8 cellular contexts compared by ENCODE assay signal in genomic region chr14:75147423-75148071, GRCh38. TPM values are rescaled to one million over a fixed set of nuclear protein-coding genes. Genes with fewer than 3 reads are reported as not detected.
A peak's percentile ranks its signal among the peaks of the same experiment; 100 is the strongest.
DNase-seq lines count a peak whose midpoint lies in the region; ATAC-seq and TF ChIP-seq lines count a peak whose summit lies in the region.

No MANE protein-coding gene starts in this region.

- H3K4me3 Mint-ChIP-seq in activated naive CD8-positive, alpha-beta T cell treated with anti-CD3 and anti-CD28 coated beads, Interleukin-2, amount 50 U/mL, for 24 hours, result no peak overlapping the region

- H3K4me1 Mint-ChIP-seq in activated naive CD8-positive, alpha-beta T cell treated with anti-CD3 and anti-CD28 coated beads, Interleukin-2, amount 50 U/mL, for 24 hours, result peaks cover 49% of the 10 kb centered on the region

- peak; percentile 81 for ATAC-seq in activated naive CD8-positive, alpha-beta T cell treated with anti-CD3 and anti-CD28 coated beads, Interleukin-2, amount 50 U/mL, for 24 hours
- ATAC-seq in Right ventricle myocardium superior (ENCODE audit: poor library complexity), result peak; percentile 85
- peak; percentile 94 for ATAC-seq in omental fat pad (ENCODE audit: low FRiP score)
- no peak for ATAC-seq in GM19035 (IDR thresholded peaks at IDR 0.05; ENCODE audit: unreplicated experiment)

- peak; percentile 97 for DNase-seq in H4 (ENCODE audit: low spot score)
- DNase-seq in activated naive CD8-positive, alpha-beta T cell treated with anti-CD3 and anti-CD28 coated beads, Interleukin-2, amount 50 U/mL, for 24 hours, result no peak
- DNase-seq in Right ventricle myocardium superior, result peak; percentile 74
- peak; percentile 36 for DNase-seq in omental fat pad (ENCODE audit: low spot score)
- DNase-seq in NCI-H526 (lab: John Stamatoyannopoulos, UW), result no peak
- DNase-seq in glomerular visceral epithelial cell (ENCODE audit: extremely low spot score), result no peak
- no peak for DNase-seq in activated CD4-positive, alpha-beta T cell treated with anti-CD3 and anti-CD28 coated beads, Interleukin-2, amount 50 U/mL, for 4 hours

- no peaks in the 10 kb centered on the region for H3K9me3 Mint-ChIP-seq in activated naive CD8-positive, alpha-beta T cell treated with anti-CD3 and anti-CD28 coated beads, Interleukin-2, amount 50 U/mL, for 24 hours

- no peaks in the 10 kb centered on the region for H3K27me3 Mint-ChIP-seq in activated naive CD8-positive, alpha-beta T cell treated with anti-CD3 and anti-CD28 coated beads, Interleukin-2, amount 50 U/mL, for 24 hours

- H3K27ac Mint-ChIP-seq in activated naive CD8-positive, alpha-beta T cell treated with anti-CD3 and anti-CD28 coated beads, Interleukin-2, amount 50 U/mL, for 24 hours, result peak overlapping the region; percentile 60

- TF ChIP-seq CTCF in omental fat pad (IDR thresholded peaks at IDR 0.05), result no peak

- peaks cover 42% of the 10 kb centered on the region for H3K36me3 Mint-ChIP-seq in activated naive CD8-positive, alpha-beta T cell treated with anti-CD3 and anti-CD28 coated beads, Interleukin-2, amount 50 U/mL, for 24 hours (ENCODE audit: low read depth)

- intact Hi-C loops in Right ventricle myocardium superior (cut with DNase I), result no loop called here

RNA-seq across cellular contexts. Expression of gene NEK9, which starts 20.7 kb away (rescaled TPM):
- total RNA-seq in H4 (2014; rRNA removed; shearing (Covaris generic)), result 0.06 and 0.12 TPM in 2 replicates
- total RNA-seq in Right ventricle myocardium superior (109 TPM), omental fat pad (10 to 100 TPM; 40.1 to 68.3 (median 54.8) TPM)

RNA-seq across cellular contexts. Expression of gene TMED10, which starts 28.9 kb away (rescaled TPM):
- total RNA-seq in H4 (2014; rRNA removed; shearing (Covaris generic)), result 364 and 433 TPM in 2 replicates
- total RNA-seq in Right ventricle myocardium superior (235 TPM), omental fat pad (100 to 1,000 TPM; 189 to 372 (median 341) TPM)

Comparison
In these comparisons a context has a peak if more than half of its experiments do, and no peak if none do; other contexts are left out.
1. DNase-seq: peak in H4 (single experiment), Right ventricle myocardium superior (single experiment) and omental fat pad (single experiment); none in activated naive CD8-positive, alpha-beta T cell treated with anti-CD3 and anti-CD28 coated beads, Interleukin-2, amount 50 U/mL, for 24 hours (single experiment), NCI-H526 (0 of 2), glomerular visceral epithelial cell (single experiment) and activated CD4-positive, alpha-beta T cell treated with anti-CD3 and anti-CD28 coated beads, Interleukin-2, amount 50 U/mL, for 4 hours (0 of 2).
2. RNA of gene NEK9, which starts 20.7 kb away (total RNA-seq): 109 TPM in Right ventricle myocardium superior (single experiment) and 40.1 to 68.3 TPM in omental fat pad; 0.06 to 0.12 TPM in H4; every median in the first group is over 10 times any median in the second.